ENCODE assay signal across 8 cellular contexts in the genomic region with DNA sequence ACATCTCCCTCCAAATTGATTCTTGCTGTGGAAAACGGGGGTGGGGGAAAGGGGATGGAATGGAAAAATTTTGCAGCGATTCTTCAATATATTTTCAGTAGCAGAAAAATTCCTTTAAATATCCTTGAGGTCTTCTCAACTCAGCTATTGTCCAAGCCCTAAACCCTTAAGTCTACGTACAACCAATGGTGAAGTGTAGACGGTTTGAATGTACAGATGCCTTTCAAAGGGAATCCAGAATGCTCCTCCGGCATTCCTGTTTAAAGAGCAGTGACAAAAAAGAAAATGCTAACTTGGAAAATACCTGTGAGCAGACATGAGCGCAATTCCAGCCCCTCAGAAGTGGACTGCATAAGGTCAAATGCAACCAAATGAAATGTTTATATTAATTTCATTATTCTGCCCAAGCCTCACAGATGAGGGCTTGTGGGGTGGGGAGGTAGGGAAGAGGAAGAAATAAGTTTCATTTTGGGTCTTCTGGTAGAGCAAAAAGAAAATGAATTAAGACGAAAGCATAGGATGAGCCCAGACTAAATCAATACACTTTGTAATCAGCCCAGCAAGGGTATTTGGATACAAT.
DNase-seq lines count a peak whose midpoint lies in the region.

No MANE protein-coding gene starts in this region.

- no peak for DNase-seq in T-helper 2 cell treated with Interferon-gamma antibody and Interleukin-4, amounts not matched to agents 5 μg/mL and 100 μg/mL, for 36 hours (ENCODE audit: low spot score)
- no peak for DNase-seq in T-helper 2 cell
- peak; percentile 8 for DNase-seq in kidney tubule cell (ENCODE audit: low spot score)
- peak; percentile 27 for DNase-seq in superior temporal gyrus (ENCODE audit: extremely low spot score)
- no peak for DNase-seq in DMS153 (lab: John Stamatoyannopoulos, UW)
- DNase-seq in T1000 (lab: John Stamatoyannopoulos, UW): no peak
- no peak for DNase-seq in NCI-H2227 (lab: John Stamatoyannopoulos, UW; ENCODE audit: unreplicated experiment)

- H3K27me3 Mint-ChIP-seq in T-helper 2 cell treated with Interferon-gamma antibody and Interleukin-4, amounts not matched to agents 5 μg/mL and 100 μg/mL, for 36 hours (ENCODE audit: low read depth): no peaks in the 10 kb centered on the region
- H3K27me3 Mint-ChIP-seq in activated naive CD8-positive, alpha-beta T cell: no peaks in the 10 kb centered on the region

- H3K36me3 Mint-ChIP-seq in T-helper 2 cell treated with Interferon-gamma antibody and Interleukin-4, amounts not matched to agents 5 μg/mL and 100 μg/mL, for 36 hours (ENCODE audit: low read depth): peaks cover 20% of the 10 kb centered on the region
- peaks cover 4% of the 10 kb centered on the region for H3K36me3 Mint-ChIP-seq in activated naive CD8-positive, alpha-beta T cell

- peaks cover 44% of the 10 kb centered on the region for H3K4me1 Mint-ChIP-seq in T-helper 2 cell treated with Interferon-gamma antibody and Interleukin-4, amounts not matched to agents 5 μg/mL and 100 μg/mL, for 36 hours (ENCODE audit: low read depth)
- peaks cover 50% of the 10 kb centered on the region for H3K4me1 Mint-ChIP-seq in activated naive CD8-positive, alpha-beta T cell (ENCODE audit: low read depth)

- no peaks in the 10 kb centered on the region for H3K9me3 Mint-ChIP-seq in T-helper 2 cell treated with Interferon-gamma antibody and Interleukin-4, amounts not matched to agents 5 μg/mL and 100 μg/mL, for 36 hours
- no peaks in the 10 kb centered on the region for H3K9me3 Mint-ChIP-seq in activated naive CD8-positive, alpha-beta T cell (ENCODE audit: low read depth)

- H3K27ac Mint-ChIP-seq in T-helper 2 cell treated with Interferon-gamma antibody and Interleukin-4, amounts not matched to agents 5 μg/mL and 100 μg/mL, for 36 hours: peak overlapping the region; percentile 87
- H3K27ac Mint-ChIP-seq in activated naive CD8-positive, alpha-beta T cell: peak overlapping the region; percentile 95

- H3K4me3 Mint-ChIP-seq in T-helper 2 cell treated with Interferon-gamma antibody and Interleukin-4, amounts not matched to agents 5 μg/mL and 100 μg/mL, for 36 hours: peak overlapping the region; percentile 96
- H3K4me3 Mint-ChIP-seq in activated naive CD8-positive, alpha-beta T cell: peak overlapping the region; percentile 94

Comparison
In these comparisons a context has a peak if more than half of its experiments do, and no peak if none do; other contexts are left out.
1. DNase-seq: peak in kidney tubule cell (single experiment) and superior temporal gyrus (single experiment); none in T-helper 2 cell treated with Interferon-gamma antibody and Interleukin-4, amounts not matched to agents 5 μg/mL and 100 μg/mL, for 36 hours (single experiment), T-helper 2 cell (0 of 5), DMS153 (single experiment), T1000 (single experiment) and NCI-H2227 (single experiment).